ENCODE assay signal across 14 cellular contexts in the genomic region with DNA sequence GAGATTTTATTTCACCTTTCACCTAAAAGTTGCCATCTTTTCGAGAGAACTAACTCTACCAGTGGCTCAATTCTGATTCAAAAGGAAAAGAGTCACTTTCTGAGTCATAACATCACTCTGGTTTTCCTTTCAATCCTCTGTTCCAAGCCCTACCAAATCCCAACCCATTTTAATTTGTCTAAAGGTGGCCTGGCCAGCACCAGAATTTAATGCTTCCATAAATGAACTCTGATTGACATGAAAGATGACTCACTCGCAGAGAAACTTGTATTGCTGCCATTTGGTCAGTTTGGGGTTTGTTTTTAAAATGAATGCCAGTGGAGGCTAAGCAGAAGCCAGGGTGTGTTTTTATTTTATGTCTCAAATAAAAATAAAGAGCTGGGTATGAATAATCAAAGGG.
DNase-seq lines count a peak whose midpoint lies in the region; ATAC-seq and TF ChIP-seq lines count a peak whose summit lies in the region.
"Had no signal": no experiment of that assay in that cellular context is flagged by ENCODE, and none has a peak within 500 bp of the region (broad histone marks: within the 10 kb centered on the region; RNA-seq: fewer than 3 reads in every experiment).

No MANE protein-coding gene starts in this region.

- 14 to 25% methylated on average over 2 of the region's 2 CpGs for WGBS in GM23248 (ENCODE audit: low coverage in 1 of 2, low lambda C conversion rate in 2 of 2, missing lambda C conversion rate in 2 of 2), 2 experiments
- 26% methylated on average over 2 of the region's 2 CpGs for WGBS in SK-N-SH (ENCODE audit: low lambda C conversion rate)

- ATAC-seq in esophagus mucosa (peak; percentile 31), HG03521 (IDR thresholded peaks at IDR 0.05; ENCODE audit: unreplicated experiment) (no peak)
- ATAC-seq: natural killer cell treated with Interleukin-12 subunit alpha and Interleukin-12 subunit beta and Interleukin-15 and Interleukin-18, amount 100 ng/mL, for 72 hours; T-cell had no signal

- H3K27me3 ChIP-seq in GM23248 (replicated peaks; ENCODE audit: insufficient read depth) = no peaks in the 10 kb centered on the region
- no peaks in the 10 kb centered on the region for H3K27me3 ChIP-seq in SK-N-SH (ENCODE audit: insufficient read depth)
- H3K27me3 ChIP-seq in left ventricle myocardium inferior (ENCODE audit: low read depth) = no peaks in the 10 kb centered on the region
- H3K27me3 ChIP-seq: suprapubic skin had no signal

- TF ChIP-seq CTCF in SK-N-SH (IDR thresholded peaks at IDR 0.05) = no peak
- no peak for TF ChIP-seq CTCF in osteocyte (IDR thresholded peaks at IDR 0.05)
- no peak for TF ChIP-seq CTCF in left ventricle myocardium inferior (IDR thresholded peaks at IDR 0.05; ENCODE audit: borderline replicate concordance)

- H2AFZ ChIP-seq in GM23248 = no peak overlapping the region
- H2AFZ ChIP-seq in SK-N-SH (ENCODE audit: low read depth) = no peak overlapping the region

- H3K4me2 ChIP-seq in GM23248 (ENCODE audit: unreplicated experiment) (no peak overlapping the region), SK-N-SH (peak overlapping the region; percentile 21; the same call in 1 of the 2 replicates)

- no peaks in the 10 kb centered on the region for H3K4me1 ChIP-seq in GM23248 (ENCODE audit: insufficient read depth)
- H3K4me1 ChIP-seq in SK-N-SH (ENCODE audit: control insufficient read depth in 1 of 2, insufficient read depth in 2 of 2, low read depth in 1 of 2, low read length in 1 of 2) = no peaks in the 10 kb centered on the region; a peak in 1 of 4 replicates
- H3K4me1 ChIP-seq in left ventricle myocardium inferior = no peaks in the 10 kb centered on the region

- no peak overlapping the region for H3K4me3 Mint-ChIP-seq in osteocyte (ENCODE audit: unreplicated experiment)
- no peak overlapping the region for H3K4me3 Mint-ChIP-seq in activated T-helper 2 cell treated with anti-CD3 and anti-CD28 coated beads, Interferon-gamma antibody, Interleukin-2, Interleukin-4, amounts not matched to agents 10 μg/mL and 5 μg/mL and 100 μg/mL, durations not matched to agents 14 hours and 24 hours and 36 hours (ENCODE audit: low read depth)
- H3K4me3 Mint-ChIP-seq: CD4-positive, alpha-beta memory T cell; natural killer cell treated with Interleukin-12 subunit alpha and Interleukin-12 subunit beta and Interleukin-15 and Interleukin-18, amount 100 ng/mL, for 72 hours; T-cell had no signal

- H3K9ac ChIP-seq in GM23248 (no peak overlapping the region), SK-N-SH (no peak overlapping the region)

- in situ Hi-C loops in GM23248 (cut with MboI) = no loop called here

- H3K4me3 ChIP-seq in GM23248 (no peak overlapping the region), SK-N-SH (ENCODE audit: low read depth in 2 of 2, low read length in 1 of 2) (no peak overlapping the region), left ventricle myocardium inferior (no peak overlapping the region)
- H3K4me3 ChIP-seq: suprapubic skin had no signal

- peaks cover 50% of the 10 kb centered on the region for H3K4me1 Mint-ChIP-seq in osteocyte (ENCODE audit: unreplicated experiment)
- H3K4me1 Mint-ChIP-seq in activated T-helper 2 cell treated with anti-CD3 and anti-CD28 coated beads, Interferon-gamma antibody, Interleukin-2, Interleukin-4, amounts not matched to agents 10 μg/mL and 5 μg/mL and 100 μg/mL, durations not matched to agents 14 hours and 24 hours and 36 hours (ENCODE audit: low read depth) = no peaks in the 10 kb centered on the region
- H3K4me1 Mint-ChIP-seq: CD4-positive, alpha-beta memory T cell; T-cell had no signal

- H3K36me3 ChIP-seq in GM23248 (ENCODE audit: low read depth) (no peaks in the 10 kb centered on the region), SK-N-SH (replicated peaks in 1 of 2; ENCODE audit: control insufficient read depth in 1 of 2, insufficient read depth in 2 of 2, low read length in 1 of 2) (no peaks in the 10 kb centered on the region), left ventricle myocardium inferior (no peaks in the 10 kb centered on the region)
- H3K36me3 ChIP-seq: suprapubic skin had no signal

- CTCF ChIA-PET in SK-N-SH (lab: Yijun Ruan, JAX) = no interaction called here

- H3K9me3 ChIP-seq in GM23248 (ENCODE audit: low read depth) = no peaks in the 10 kb centered on the region
- no peaks in the 10 kb centered on the region for H3K9me3 ChIP-seq in SK-N-SH
- no peaks in the 10 kb centered on the region for H3K9me3 ChIP-seq in left ventricle myocardium inferior (replicated peaks)
- H3K9me3 ChIP-seq: suprapubic skin had no signal

- H3K9me3 Mint-ChIP-seq in osteocyte (ENCODE audit: unreplicated experiment) = no peaks in the 10 kb centered on the region
- H3K9me3 Mint-ChIP-seq in activated T-helper 2 cell treated with anti-CD3 and anti-CD28 coated beads, Interferon-gamma antibody, Interleukin-2, Interleukin-4, amounts not matched to agents 10 μg/mL and 5 μg/mL and 100 μg/mL, durations not matched to agents 14 hours and 24 hours and 36 hours = no peaks in the 10 kb centered on the region
- H3K9me3 Mint-ChIP-seq: natural killer cell treated with Interleukin-12 subunit alpha and Interleukin-12 subunit beta and Interleukin-15 and Interleukin-18, amount 100 ng/mL, for 72 hours; T-cell had no signal

- no peak overlapping the region for H3K27ac ChIP-seq in GM23248
- H3K27ac ChIP-seq in SK-N-SH (ENCODE audit: low read depth in 2 of 2, low read length in 1 of 2) = peak overlapping the region in 1 of 2 experiments; percentile 37; a peak in 3 of 4 replicates
- H3K27ac ChIP-seq in left ventricle myocardium inferior (replicated peaks) = no peak overlapping the region
- H3K27ac ChIP-seq: HL-60, suprapubic skin had no signal

- no peaks in the 10 kb centered on the region for H4K20me1 ChIP-seq in GM23248 (ENCODE audit: insufficient read depth)
- H4K20me1 ChIP-seq in SK-N-SH (ENCODE audit: insufficient read depth) = no peaks in the 10 kb centered on the region

- intact Hi-C loops in activated T-helper 2 cell treated with anti-CD3 and anti-CD28 coated beads, Interferon-gamma antibody, Interleukin-2, Interleukin-4, amounts not matched to agents 10 μg/mL and 5 μg/mL and 100 μg/mL, durations not matched to agents 14 hours and 24 hours and 36 hours (cut with micrococcal nuclease) = no loop called here
- intact Hi-C loops in left ventricle myocardium inferior (cut with micrococcal nuclease) = no loop called here

- no peak for TF ChIP-seq RAD21 in SK-N-SH (IDR thresholded peaks at IDR 0.05; ENCODE audit: low read length)

- POLR2A ChIA-PET in SK-N-SH (lab: Yijun Ruan, JAX) = no interaction called here

- H3K79me2 ChIP-seq in GM23248 (ENCODE audit: insufficient read depth) (no peaks in the 10 kb centered on the region), SK-N-SH (ENCODE audit: insufficient read depth) (no peaks in the 10 kb centered on the region)

- H3F3A ChIP-seq in GM23248 (ENCODE audit: insufficient read depth) (no peaks in the 10 kb centered on the region), SK-N-SH (replicated peaks; ENCODE audit: insufficient read depth) (peaks cover 11% of the 10 kb centered on the region)

- peak overlapping the region; percentile 78 for H3K27ac Mint-ChIP-seq in osteocyte (ENCODE audit: unreplicated experiment)
- no peak overlapping the region for H3K27ac Mint-ChIP-seq in activated T-helper 2 cell treated with anti-CD3 and anti-CD28 coated beads, Interferon-gamma antibody, Interleukin-2, Interleukin-4, amounts not matched to agents 10 μg/mL and 5 μg/mL and 100 μg/mL, durations not matched to agents 14 hours and 24 hours and 36 hours
- H3K27ac Mint-ChIP-seq: CD4-positive, alpha-beta memory T cell; natural killer cell treated with Interleukin-12 subunit alpha and Interleukin-12 subunit beta and Interleukin-15 and Interleukin-18, amount 100 ng/mL, for 72 hours; T-cell had no signal

- DNase-seq in GM23248 = peak; percentile 0
- DNase-seq in SK-N-SH = no peak
- no peak for DNase-seq in osteocyte (ENCODE audit: extremely low spot score, unreplicated experiment)
- DNase-seq in activated T-helper 2 cell treated with anti-CD3 and anti-CD28 coated beads, Interferon-gamma antibody, Interleukin-2, Interleukin-4, amounts not matched to agents 10 μg/mL and 5 μg/mL and 100 μg/mL, durations not matched to agents 14 hours and 24 hours and 36 hours (ENCODE audit: low spot score) = no peak
- no peak for DNase-seq in NCI-H774 (lab: John Stamatoyannopoulos, UW)
- DNase-seq in left ventricle myocardium inferior = no peak
- DNase-seq: activated CD4-positive, alpha-beta T cell treated with anti-CD3 and anti-CD28 coated beads for 48 hours; CD4-positive, alpha-beta memory T cell; T-cell had no signal

- H3K36me3 Mint-ChIP-seq in osteocyte (ENCODE audit: unreplicated experiment) = no peaks in the 10 kb centered on the region
- no peaks in the 10 kb centered on the region for H3K36me3 Mint-ChIP-seq in activated T-helper 2 cell treated with anti-CD3 and anti-CD28 coated beads, Interferon-gamma antibody, Interleukin-2, Interleukin-4, amounts not matched to agents 10 μg/mL and 5 μg/mL and 100 μg/mL, durations not matched to agents 14 hours and 24 hours and 36 hours (ENCODE audit: low read depth)
- H3K36me3 Mint-ChIP-seq: CD4-positive, alpha-beta memory T cell; natural killer cell treated with Interleukin-12 subunit alpha and Interleukin-12 subunit beta and Interleukin-15 and Interleukin-18, amount 100 ng/mL, for 72 hours; T-cell had no signal

- H3K9me2 ChIP-seq in GM23248 (ENCODE audit: insufficient read depth) (no peaks in the 10 kb centered on the region), SK-N-SH (no peaks in the 10 kb centered on the region)

- TF ChIP-seq EP300 in SK-N-SH (IDR thresholded peaks at IDR 0.05; ENCODE audit: borderline replicate concordance in 1 of 2, low read depth in 1 of 2, low read length in 1 of 2) = peak in 1 of 2 experiments; percentile 51; a peak in 1 of 4 replicates

- H3K27me3 Mint-ChIP-seq in osteocyte (ENCODE audit: unreplicated experiment) = no peaks in the 10 kb centered on the region
- H3K27me3 Mint-ChIP-seq in activated T-helper 2 cell treated with anti-CD3 and anti-CD28 coated beads, Interferon-gamma antibody, Interleukin-2, Interleukin-4, amounts not matched to agents 10 μg/mL and 5 μg/mL and 100 μg/mL, durations not matched to agents 14 hours and 24 hours and 36 hours (ENCODE audit: low read depth) = no peaks in the 10 kb centered on the region
- H3K27me3 Mint-ChIP-seq: CD4-positive, alpha-beta memory T cell; natural killer cell treated with Interleukin-12 subunit alpha and Interleukin-12 subunit beta and Interleukin-15 and Interleukin-18, amount 100 ng/mL, for 72 hours; T-cell had no signal

TF ChIP-seq in SK-N-SH, 30 proteins besides CTCF, POLR2A, EP300 and RAD21 (continues in another document):
- TF ChIP-seq ELF1 (IDR thresholded peaks at IDR 0.05) (no peak), GATA2 (CRISPR knock-in tag; IDR thresholded peaks at IDR 0.05) (no peak)
- TF ChIP-seq, protein P1, sequence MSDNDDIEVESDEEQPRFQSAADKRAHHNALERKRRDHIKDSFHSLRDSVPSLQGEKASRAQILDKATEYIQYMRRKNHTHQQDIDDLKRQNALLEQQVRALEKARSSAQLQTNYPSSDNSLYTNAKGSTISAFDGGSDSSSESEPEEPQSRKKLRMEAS (IDR thresholded peaks at IDR 0.05; ENCODE audit: low read depth) = no peak
